ENCODE assay signal across 10 cellular contexts in the genomic region with DNA sequence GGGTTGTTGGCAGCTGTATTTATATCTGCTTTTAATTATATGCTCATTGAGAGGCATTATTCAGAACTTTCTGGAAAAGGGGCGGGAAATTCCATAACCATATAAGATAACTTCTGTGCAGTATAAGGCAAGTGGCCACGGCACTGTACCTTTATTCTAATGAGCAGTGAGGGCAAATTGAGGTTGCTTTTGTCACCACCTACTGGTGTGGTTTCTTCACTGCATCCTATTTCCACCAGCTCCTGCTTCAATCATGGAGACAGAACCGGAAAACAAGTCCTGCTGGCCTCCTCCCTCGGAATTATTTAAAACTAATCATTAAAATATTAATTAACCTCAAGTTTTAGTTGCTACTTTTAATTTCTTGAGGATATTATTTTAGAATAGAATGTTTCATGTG.
A peak's percentile ranks its signal among the peaks of the same experiment; 100 is the strongest.
DNase-seq lines count a peak whose midpoint lies in the region; ATAC-seq and TF ChIP-seq lines count a peak whose summit lies in the region.
"Had no signal": no experiment of that assay in that cellular context is flagged by ENCODE, and none has a peak within 500 bp of the region (broad histone marks: within the 10 kb centered on the region; RNA-seq: fewer than 3 reads in every experiment).

No MANE protein-coding gene starts in this region.

- no peak overlapping the region for H3K4me3 Mint-ChIP-seq in H9
- H3K4me3 Mint-ChIP-seq in stimulated activated memory B cell treated with anti-CD40 and anti-IgM and Interleukin-4, amounts not matched to agents 10 μg/mL and 1 μg/mL and 100 μg/mL, for 72 hours, result no peak overlapping the region
- H3K4me3 Mint-ChIP-seq: IgD-negative memory B cell had no signal

- intact Hi-C loops in PC-9 (cut with micrococcal nuclease; ENCODE audit: unreplicated experiment), result no loop called here

- H3K4me2 ChIP-seq in H9 (ENCODE audit: insufficient read depth, insufficient read length, low read length), result no peak overlapping the region
- H3K4me2 ChIP-seq in PC-9, result no peak overlapping the region
- no peak overlapping the region for H3K4me2 ChIP-seq in hepatocyte

- H4K20me1 ChIP-seq in H9 (ENCODE audit: control insufficient read depth, insufficient read depth, insufficient read length), result no peaks in the 10 kb centered on the region
- H4K20me1 ChIP-seq in PC-9 (ENCODE audit: insufficient read depth), result no peaks in the 10 kb centered on the region
- no peaks in the 10 kb centered on the region for H4K20me1 ChIP-seq in hepatocyte (ENCODE audit: insufficient read depth, poor library complexity, severe bottlenecking)

- H4K8ac ChIP-seq in H9 (replicated peaks; ENCODE audit: insufficient read length, low read depth, low read length), result no peak overlapping the region

- no peaks in the 10 kb centered on the region for H3K27me3 Mint-ChIP-seq in H9 (ENCODE audit: low read depth)
- no peaks in the 10 kb centered on the region for H3K27me3 Mint-ChIP-seq in stimulated activated memory B cell treated with anti-CD40 and anti-IgM and Interleukin-4, amounts not matched to agents 10 μg/mL and 1 μg/mL and 100 μg/mL, for 72 hours
- H3K27me3 Mint-ChIP-seq: IgD-negative memory B cell had no signal

- no peak overlapping the region for H3T11ph ChIP-seq in H9 (ENCODE audit: low read length)

- H2BK15ac ChIP-seq in H9 (ENCODE audit: low read depth, low read length), result no peak overlapping the region

- whole genome bisulfite sequencing in H9 (ENCODE audit: extremely low coverage, insufficient read length, low lambda C conversion rate), result no CpG with 5 or more reads among the region's 4 CpGs
- 83% methylated on average over 4 of the region's 4 CpGs for WGBS in hepatocyte (ENCODE audit: low lambda C conversion rate, missing lambda C conversion rate)

- H3K4me1 ChIP-seq in H9 (ENCODE audit: insufficient read depth, low read length) (no peaks in the 10 kb centered on the region), PC-9 (replicated peaks; ENCODE audit: insufficient read depth) (no peaks in the 10 kb centered on the region), hepatocyte (ENCODE audit: insufficient read depth) (no peaks in the 10 kb centered on the region)
- H3K4me1 ChIP-seq: esophagus muscularis mucosa had no signal

- H2BK120ac ChIP-seq in H9 (ENCODE audit: low read depth, low read length, poor library complexity, severe bottlenecking), result no peak overlapping the region

- no peak overlapping the region for H3K27ac Mint-ChIP-seq in H9
- H3K27ac Mint-ChIP-seq in stimulated activated memory B cell treated with anti-CD40 and anti-IgM and Interleukin-4, amounts not matched to agents 10 μg/mL and 1 μg/mL and 100 μg/mL, for 72 hours, result no peak overlapping the region

- H4K91ac ChIP-seq in H9 (ENCODE audit: insufficient read length, low read depth, low read length), result no peak overlapping the region

- H3K9me3 ChIP-seq in H9 (ENCODE audit: control insufficient read depth, low read depth, low read length) (no peaks in the 10 kb centered on the region), PC-9 (ENCODE audit: insufficient read depth, low read depth) (no peaks in the 10 kb centered on the region), hepatocyte (ENCODE audit: low read depth) (no peaks in the 10 kb centered on the region)
- H3K9me3 ChIP-seq: esophagus muscularis mucosa had no signal

- H3K36me3 ChIP-seq in GM06990 (ENCODE audit: control insufficient read depth, insufficient read depth, low read length), result no peaks in the 10 kb centered on the region
- H3K36me3 ChIP-seq in PC-9 (ENCODE audit: low read depth), result no peaks in the 10 kb centered on the region
- H3K36me3 ChIP-seq in hepatocyte (replicated peaks; ENCODE audit: insufficient read depth, low read depth), result no peaks in the 10 kb centered on the region
- H3K36me3 ChIP-seq: esophagus muscularis mucosa had no signal

- H3K79me1 ChIP-seq in H9 (ENCODE audit: insufficient read depth, low read depth, low read length, poor library complexity, severe bottlenecking), result no peaks in the 10 kb centered on the region

- no peak overlapping the region for H2BK20ac ChIP-seq in H9 (ENCODE audit: low read depth, low read length, poor library complexity, severe bottlenecking)

- H2BK5ac ChIP-seq in H9 (ENCODE audit: insufficient read length, low read length), result no peak overlapping the region

- POLR2A ChIA-PET in PC-9 (lab: Charles Lee; ENCODE audit: unreplicated experiment), result no interaction called here

- CTCF ChIA-PET in PC-9 (lab: Charles Lee), result no interaction called here

- no peaks in the 10 kb centered on the region for H3K79me2 ChIP-seq in H9 (ENCODE audit: insufficient read depth, low read length)
- H3K79me2 ChIP-seq in PC-9 (ENCODE audit: low read depth), result no peaks in the 10 kb centered on the region
- H3K79me2 ChIP-seq in hepatocyte, result no peaks in the 10 kb centered on the region

- H3K4me3 ChIP-seq in GM06990 (replicated peaks; ENCODE audit: low read depth, low read length) (no peak overlapping the region), PC-9 (no peak overlapping the region), hepatocyte (no peak overlapping the region)
- H3K4me3 ChIP-seq: esophagus muscularis mucosa had no signal

- H3K56ac ChIP-seq in H9 (ENCODE audit: insufficient read length, low read depth, low read length), result no peak overlapping the region

- H3K18ac ChIP-seq in H9 (ENCODE audit: insufficient read length, low read depth, low read length), result no peak overlapping the region

- DNase-seq in GM06990 (ENCODE audit: extremely low read depth, insufficient read length), result no peak
- no peak for DNase-seq in H9
- no peak for DNase-seq in PC-9
- DNase-seq in hepatocyte (ENCODE audit: low spot score), result peak; percentile 39
- no peak for DNase-seq in activated T-cell treated with anti-CD3 and anti-CD28 coated beads, Interleukin-2, amount 50 U/mL, for 1 hour

- H3K27me3 ChIP-seq in GM06990 (replicated peaks; ENCODE audit: control insufficient read depth, insufficient read depth, low read length), result no peaks in the 10 kb centered on the region
- no peaks in the 10 kb centered on the region for H3K27me3 ChIP-seq in H9 (ENCODE audit: insufficient read depth, low read length)
- H3K27me3 ChIP-seq in PC-9 (ENCODE audit: insufficient read depth, low read depth), result no peaks in the 10 kb centered on the region
- no peaks in the 10 kb centered on the region for H3K27me3 ChIP-seq in hepatocyte
- H3K27me3 ChIP-seq: esophagus muscularis mucosa had no signal

- no TSS peak for BruUV-seq in PC-9 (replicated peaks; lab: Mats Ljungman, UMichigan)

- no peaks in the 10 kb centered on the region; the same call in 1 of the 2 replicates for H3K9me2 ChIP-seq in PC-9 (ENCODE audit: insufficient read depth)
- no peaks in the 10 kb centered on the region for H3K9me2 ChIP-seq in hepatocyte (replicated peaks; ENCODE audit: insufficient read depth)

- H3K4ac ChIP-seq in H9 (ENCODE audit: low read depth, low read length), result no peak overlapping the region

- no peak overlapping the region for H4K5ac ChIP-seq in H9 (ENCODE audit: insufficient read length, low read depth, low read length)

- no peak overlapping the region for H3K14ac ChIP-seq in H9 (ENCODE audit: insufficient read depth, low read length)

- no peaks in the 10 kb centered on the region for H3K36me3 Mint-ChIP-seq in H9 (ENCODE audit: insufficient read depth in 1 of 3, low read depth in 3 of 3)
- no peaks in the 10 kb centered on the region for H3K36me3 Mint-ChIP-seq in stimulated activated memory B cell treated with anti-CD40 and anti-IgM and Interleukin-4, amounts not matched to agents 10 μg/mL and 1 μg/mL and 100 μg/mL, for 72 hours
- H3K36me3 Mint-ChIP-seq: IgD-negative memory B cell had no signal

- H2BK12ac ChIP-seq in H9 (ENCODE audit: insufficient read length, low read depth, low read length), result no peak overlapping the region

- peak; percentile 20 for TF ChIP-seq CTCF in GM06990 (IDR thresholded peaks at IDR 0.05; ENCODE audit: insufficient read depth, low read length, poor library complexity, severe bottlenecking)
- peak; percentile 70 for TF ChIP-seq CTCF in H9 (conservative IDR thresholded peaks at IDR 0.05)
- TF ChIP-seq CTCF in PC-9 (conservative IDR thresholded peaks at IDR 0.05), result peak; percentile 52
- TF ChIP-seq CTCF in hepatocyte (IDR thresholded peaks at IDR 0.05; ENCODE audit: poor library complexity), result peak; percentile 44

- H3K9me3 Mint-ChIP-seq in H9, result no peaks in the 10 kb centered on the region
- H3K9me3 Mint-ChIP-seq in stimulated activated memory B cell treated with anti-CD40 and anti-IgM and Interleukin-4, amounts not matched to agents 10 μg/mL and 1 μg/mL and 100 μg/mL, for 72 hours, result no peaks in the 10 kb centered on the region
- H3K9me3 Mint-ChIP-seq: IgD-negative memory B cell had no signal

- no peaks in the 10 kb centered on the region for H3K4me1 Mint-ChIP-seq in H9
- H3K4me1 Mint-ChIP-seq in stimulated activated memory B cell treated with anti-CD40 and anti-IgM and Interleukin-4, amounts not matched to agents 10 μg/mL and 1 μg/mL and 100 μg/mL, for 72 hours, result no peaks in the 10 kb centered on the region
- H3K4me1 Mint-ChIP-seq: IgD-negative memory B cell had no signal

- H2AK5ac ChIP-seq in H9 (ENCODE audit: insufficient read length, low read length), result no peak overlapping the region

- H2AFZ ChIP-seq in H9 (ENCODE audit: low read length) (no peak overlapping the region), PC-9 (no peak overlapping the region), hepatocyte (no peak overlapping the region)

- H3K23me2 ChIP-seq in H9 (ENCODE audit: insufficient read length, low read depth, low read length, poor library complexity, severe bottlenecking), result no peaks in the 10 kb centered on the region

- no peaks in the 10 kb centered on the region for H3F3A ChIP-seq in PC-9 (ENCODE audit: insufficient read depth, low read depth)

- ATAC-seq in stimulated activated memory B cell treated with anti-CD40 and anti-IgM and Interleukin-4, amounts not matched to agents 10 μg/mL and 1 μg/mL and 100 μg/mL, for 72 hours, result no peak
- ATAC-seq in GM18907 (IDR thresholded peaks at IDR 0.05; ENCODE audit: unreplicated experiment) (no peak), GM21723 (IDR thresholded peaks at IDR 0.05; ENCODE audit: unreplicated experiment) (no peak)

- no peak overlapping the region for H3K27ac ChIP-seq in H9 (ENCODE audit: insufficient read length, low read depth, low read length)
- H3K27ac ChIP-seq in PC-9, result no peak overlapping the region
- H3K27ac ChIP-seq in hepatocyte, result no peak overlapping the region
- H3K27ac ChIP-seq: esophagus muscularis mucosa had no signal

- H3K9ac ChIP-seq in H9 (ENCODE audit: extremely low read depth, insufficient read length, low read length), result no peak overlapping the region

- H3K23ac ChIP-seq in H9 (ENCODE audit: insufficient read length, low read depth, low read length), result no peak overlapping the region

Comparison
In these comparisons a context has a peak if more than half of its experiments do, and no peak if none do; other contexts are left out.
1. CTCF ChIP-seq: peak in every context shown above with its lines; median percentile 70 in H9; 52 in PC-9; 44 in hepatocyte; 20 in GM06990.